In the genomic region with DNA sequence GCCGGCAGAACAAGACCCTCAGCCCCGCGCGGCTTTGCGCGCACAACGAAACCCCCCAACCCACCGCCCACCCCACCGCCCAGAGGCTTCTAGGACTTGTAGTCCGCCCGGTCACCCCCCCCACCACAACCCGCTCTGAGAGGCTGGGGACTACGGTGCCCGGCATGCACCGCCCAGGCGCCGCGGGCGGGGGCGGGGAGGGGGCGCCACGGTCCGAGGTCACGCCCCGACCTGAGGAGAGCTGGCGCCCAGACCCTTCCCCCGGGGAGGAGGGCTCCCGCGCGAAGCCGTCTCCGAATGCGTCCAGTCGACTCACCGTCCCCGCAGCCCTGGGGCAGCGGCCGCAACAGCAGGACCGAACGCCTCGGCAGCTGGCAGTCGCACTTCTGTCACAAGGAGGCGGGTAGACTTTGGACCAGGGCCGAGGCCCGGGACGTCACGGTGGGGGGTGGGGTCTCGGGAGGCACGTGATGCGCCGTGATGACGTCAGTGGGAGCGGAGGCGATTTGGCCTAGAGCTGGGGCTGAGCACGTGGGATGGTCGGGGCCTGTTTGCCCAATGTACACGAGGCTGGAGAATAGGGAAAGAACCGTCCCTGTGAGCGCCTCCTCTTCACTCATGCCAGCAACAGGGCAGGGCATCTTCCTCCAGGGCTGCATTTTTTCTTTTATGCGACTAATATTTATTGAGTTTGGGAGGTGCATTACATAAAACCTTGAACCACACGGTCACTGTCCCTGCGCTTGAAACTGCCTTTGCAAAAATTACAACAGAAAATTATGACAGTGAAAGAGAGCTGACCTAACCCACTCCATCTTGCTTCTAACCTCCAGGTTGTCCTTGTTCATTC, we compare ENCODE assay signal across 1 cellular context.
TF ChIP-seq lines count a peak whose summit lies in the region.

Gene CDIP1 (minus strand): TSS at position 388 of the 850 bp plus-strand sequence. CDS start 24,643 bp downstream, outside the sequence.

TF ChIP-seq in HepG2, 621 proteins besides CTCF, POLR2A, EP300 and RAD21 (continued from another document and continues in another):
- TF ChIP-seq ZNF770 (CRISPR knock-in tag; IDR thresholded peaks at IDR 0.05): peak; percentile 88
- TF ChIP-seq RXRB (CRISPR knock-in tag; IDR thresholded peaks at IDR 0.05; ENCODE audit: borderline replicate concordance): peak; percentile 82
- TF ChIP-seq AGO1 (IDR thresholded peaks at IDR 0.05; ENCODE audit: low read depth, low read length, poor library complexity, severe bottlenecking): no peak
- TF ChIP-seq, protein P1, sequence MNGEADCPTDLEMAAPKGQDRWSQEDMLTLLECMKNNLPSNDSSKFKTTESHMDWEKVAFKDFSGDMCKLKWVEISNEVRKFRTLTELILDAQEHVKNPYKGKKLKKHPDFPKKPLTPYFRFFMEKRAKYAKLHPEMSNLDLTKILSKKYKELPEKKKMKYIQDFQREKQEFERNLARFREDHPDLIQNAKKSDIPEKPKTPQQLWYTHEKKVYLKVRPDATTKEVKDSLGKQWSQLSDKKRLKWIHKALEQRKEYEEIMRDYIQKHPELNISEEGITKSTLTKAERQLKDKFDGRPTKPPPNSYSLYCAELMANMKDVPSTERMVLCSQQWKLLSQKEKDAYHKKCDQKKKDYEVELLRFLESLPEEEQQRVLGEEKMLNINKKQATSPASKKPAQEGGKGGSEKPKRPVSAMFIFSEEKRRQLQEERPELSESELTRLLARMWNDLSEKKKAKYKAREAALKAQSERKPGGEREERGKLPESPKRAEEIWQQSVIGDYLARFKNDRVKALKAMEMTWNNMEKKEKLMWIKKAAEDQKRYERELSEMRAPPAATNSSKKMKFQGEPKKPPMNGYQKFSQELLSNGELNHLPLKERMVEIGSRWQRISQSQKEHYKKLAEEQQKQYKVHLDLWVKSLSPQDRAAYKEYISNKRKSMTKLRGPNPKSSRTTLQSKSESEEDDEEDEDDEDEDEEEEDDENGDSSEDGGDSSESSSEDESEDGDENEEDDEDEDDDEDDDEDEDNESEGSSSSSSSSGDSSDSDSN (CRISPR knock-in tag; IDR thresholded peaks at IDR 0.05): peak; percentile 79; the same call in 1 of the 2 replicates
- TF ChIP-seq ZNF20 (CRISPR knock-in tag; IDR thresholded peaks at IDR 0.05): peak; percentile 93
- no peak for TF ChIP-seq NFIC (IDR thresholded peaks at IDR 0.05; ENCODE audit: low read length)
- TF ChIP-seq ZNF75D (CRISPR knock-in tag; IDR thresholded peaks at IDR 0.05; ENCODE audit: borderline replicate concordance): peak; percentile 97
- TF ChIP-seq RARG (CRISPR knock-in tag; IDR thresholded peaks at IDR 0.05; ENCODE audit: low read depth): peak; percentile 98
- TF ChIP-seq, protein P2, sequence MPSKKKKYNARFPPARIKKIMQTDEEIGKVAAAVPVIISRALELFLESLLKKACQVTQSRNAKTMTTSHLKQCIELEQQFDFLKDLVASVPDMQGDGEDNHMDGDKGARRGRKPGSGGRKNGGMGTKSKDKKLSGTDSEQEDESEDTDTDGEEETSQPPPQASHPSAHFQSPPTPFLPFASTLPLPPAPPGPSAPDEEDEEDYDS (CRISPR knock-in tag; IDR thresholded peaks at IDR 0.05): peak; percentile 95
- TF ChIP-seq, protein P3, sequence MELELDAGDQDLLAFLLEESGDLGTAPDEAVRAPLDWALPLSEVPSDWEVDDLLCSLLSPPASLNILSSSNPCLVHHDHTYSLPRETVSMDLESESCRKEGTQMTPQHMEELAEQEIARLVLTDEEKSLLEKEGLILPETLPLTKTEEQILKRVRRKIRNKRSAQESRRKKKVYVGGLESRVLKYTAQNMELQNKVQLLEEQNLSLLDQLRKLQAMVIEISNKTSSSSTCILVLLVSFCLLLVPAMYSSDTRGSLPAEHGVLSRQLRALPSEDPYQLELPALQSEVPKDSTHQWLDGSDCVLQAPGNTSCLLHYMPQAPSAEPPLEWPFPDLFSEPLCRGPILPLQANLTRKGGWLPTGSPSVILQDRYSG (CRISPR knock-in tag; IDR thresholded peaks at IDR 0.05): peak; percentile 98
- no peak for TF ChIP-seq FOXP1 (IDR thresholded peaks at IDR 0.05)
- TF ChIP-seq FOXP1 (CRISPR knock-in tag; IDR thresholded peaks at IDR 0.05): no peak
- TF ChIP-seq AKNA (CRISPR knock-in tag; IDR thresholded peaks at IDR 0.05; ENCODE audit: borderline replicate concordance): peak; percentile 98; the same call in 1 of the 2 replicates
- peak; percentile 87 for TF ChIP-seq ZSCAN22 (CRISPR knock-in tag; IDR thresholded peaks at IDR 0.05)
- TF ChIP-seq ARID2 (CRISPR knock-in tag; IDR thresholded peaks at IDR 0.05; ENCODE audit: borderline replicate concordance): peak; percentile 100
- peak; percentile 88 for TF ChIP-seq STAT6 (CRISPR knock-in tag; IDR thresholded peaks at IDR 0.05; ENCODE audit: borderline replicate concordance)
- TF ChIP-seq KDM2A (CRISPR knock-in tag; IDR thresholded peaks at IDR 0.05; ENCODE audit: borderline replicate concordance, low read depth): peak; percentile 89
- TF ChIP-seq ZNF501 (CRISPR knock-in tag; IDR thresholded peaks at IDR 0.05): peak; percentile 99
- no peak for TF ChIP-seq GTF3A (CRISPR knock-in tag; conservative IDR thresholded peaks at IDR 0.05)
- peak; percentile 78 for TF ChIP-seq HOMEZ (CRISPR knock-in tag; IDR thresholded peaks at IDR 0.05; ENCODE audit: low read depth)
- peak; percentile 86 for TF ChIP-seq RARA (CRISPR knock-in tag; IDR thresholded peaks at IDR 0.05)
- peak; percentile 78 for TF ChIP-seq ETV5 (CRISPR knock-in tag; IDR thresholded peaks at IDR 0.05; ENCODE audit: borderline replicate concordance)
- TF ChIP-seq ZFP36L2 (CRISPR knock-in tag; IDR thresholded peaks at IDR 0.05): peak; percentile 96
- TF ChIP-seq HNRNPK (IDR thresholded peaks at IDR 0.05; ENCODE audit: low read depth, low read length, poor library complexity, severe bottlenecking): no peak
- peak; percentile 97 for TF ChIP-seq SNAPC5 (CRISPR knock-in tag; IDR thresholded peaks at IDR 0.05; ENCODE audit: borderline replicate concordance)
- 0 out of 2 replicates have a peak, but pooled peaks have one; percentile 55 for TF ChIP-seq IRF1 (CRISPR knock-in tag; IDR thresholded peaks at IDR 0.05; ENCODE audit: low read depth)
- no peak for TF ChIP-seq FUBP1 (CRISPR knock-in tag; IDR thresholded peaks at IDR 0.05; ENCODE audit: borderline replicate concordance)
- peak; percentile 93 for TF ChIP-seq RAD51 (IDR thresholded peaks at IDR 0.05; ENCODE audit: borderline replicate concordance)
- TF ChIP-seq CBX2 (IDR thresholded peaks at IDR 0.05; ENCODE audit: low read depth, low read length): no peak
- TF ChIP-seq CBX2 (CRISPR knock-in tag; IDR thresholded peaks at IDR 0.05; ENCODE audit: low read depth): peak; percentile 94; the same call in 1 of the 2 replicates
- TF ChIP-seq, protein P4, sequence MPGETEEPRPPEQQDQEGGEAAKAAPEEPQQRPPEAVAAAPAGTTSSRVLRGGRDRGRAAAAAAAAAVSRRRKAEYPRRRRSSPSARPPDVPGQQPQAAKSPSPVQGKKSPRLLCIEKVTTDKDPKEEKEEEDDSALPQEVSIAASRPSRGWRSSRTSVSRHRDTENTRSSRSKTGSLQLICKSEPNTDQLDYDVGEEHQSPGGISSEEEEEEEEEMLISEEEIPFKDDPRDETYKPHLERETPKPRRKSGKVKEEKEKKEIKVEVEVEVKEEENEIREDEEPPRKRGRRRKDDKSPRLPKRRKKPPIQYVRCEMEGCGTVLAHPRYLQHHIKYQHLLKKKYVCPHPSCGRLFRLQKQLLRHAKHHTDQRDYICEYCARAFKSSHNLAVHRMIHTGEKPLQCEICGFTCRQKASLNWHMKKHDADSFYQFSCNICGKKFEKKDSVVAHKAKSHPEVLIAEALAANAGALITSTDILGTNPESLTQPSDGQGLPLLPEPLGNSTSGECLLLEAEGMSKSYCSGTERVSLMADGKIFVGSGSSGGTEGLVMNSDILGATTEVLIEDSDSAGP (CRISPR knock-in tag; IDR thresholded peaks at IDR 0.05; ENCODE audit: borderline replicate concordance): peak; percentile 94
